ENCODE assay signal across 21 cellular contexts in genomic region chr9:100730126-100730525, GRCh38.
DNase-seq lines count a peak whose midpoint lies in the region; ATAC-seq, FAIRE-seq and TF ChIP-seq lines count a peak whose summit lies in the region.
"Had no signal": no experiment of that assay in that cellular context is flagged by ENCODE, and none has a peak within 500 bp of the region (broad histone marks: within the 10 kb centered on the region; RNA-seq: fewer than 3 reads in every experiment).

No MANE protein-coding gene starts in this region.

- no peaks in the 10 kb centered on the region for H3K27me3 ChIP-seq in HAP-1 (ENCODE audit: low read depth)
- H3K27me3 ChIP-seq: BLaER1 treated with 17β-estradiol and CSF1 and Interleukin-3, amounts not matched to agents 10 nM and 100 nM had no signal

- no peaks in the 10 kb centered on the region for H3K9me3 ChIP-seq in HAP-1

- peaks cover 5% of the 10 kb centered on the region for H3K9me3 Mint-ChIP-seq in neural crest cell

- no peak for ATAC-seq in HG02678 (IDR thresholded peaks at IDR 0.05; ENCODE audit: unreplicated experiment)
- ATAC-seq: GM12878, HCT116, K562 had no signal

- peak overlapping the region; percentile 20 for H3K4me3 Mint-ChIP-seq in neural crest cell
- H3K4me3 Mint-ChIP-seq: B cell; CD4-positive, CD25-positive, alpha-beta regulatory T cell; CD8-positive, alpha-beta memory T cell; HFFc6 had no signal

- peak; percentile 72 for DNase-seq in COLO829 (ENCODE audit: low spot score)
- DNase-seq in HAP-1 (ENCODE audit: low spot score in 2 of 2), result peak; percentile 23 to 44
- DNase-seq in foreskin melanocyte, result peak; percentile 56
- DNase-seq in neural crest cell (ENCODE audit: low read depth, low spot score), result no peak
- no peak for DNase-seq in urothelium cell line (ENCODE audit: low spot score)
- no peak for DNase-seq in T1000 (lab: John Stamatoyannopoulos, UW)
- DNase-seq in stimulated activated CD4-positive, alpha-beta T cell treated with anti-CD3 and anti-CD28 coated beads, Interleukin-2, amount 100 ng/mL, for 48 hours, result no peak
- DNase-seq: CD4-positive, CD25-positive, alpha-beta regulatory T cell; CD8-positive, alpha-beta memory T cell; DND-41; EL; HFFc6; IMR-90 had no signal

- H3K36me3 Mint-ChIP-seq in neural crest cell (ENCODE audit: low read depth), result no peaks in the 10 kb centered on the region
- H3K36me3 Mint-ChIP-seq: CD4-positive, CD25-positive, alpha-beta regulatory T cell; CD8-positive, alpha-beta memory T cell had no signal

- H3K36me3 ChIP-seq in HAP-1 (replicated peaks), result no peaks in the 10 kb centered on the region
- H3K36me3 ChIP-seq: BLaER1 treated with 17β-estradiol and CSF1 and Interleukin-3, amounts not matched to agents 10 nM and 100 nM had no signal

- no peak for TF ChIP-seq CTCF in neural crest cell (conservative IDR thresholded peaks at IDR 0.05)

- H3K4me1 ChIP-seq in HAP-1, result peaks cover 6% of the 10 kb centered on the region
- H3K4me1 ChIP-seq: BLaER1 treated with 17β-estradiol and CSF1 and Interleukin-3, amounts not matched to agents 10 nM and 100 nM had no signal

- H3K27me3 Mint-ChIP-seq in neural crest cell (ENCODE audit: low read depth), result no peaks in the 10 kb centered on the region
- H3K27me3 Mint-ChIP-seq: CD4-positive, CD25-positive, alpha-beta regulatory T cell; CD8-positive, alpha-beta memory T cell had no signal

- FAIRE-seq in urothelium cell line (lab: Jason Lieb, UNC), result no peak
- FAIRE-seq: GM12878, GM19239, HTR-8/SVneo, K562 had no signal

- in situ Hi-C loops in HAP-1 (cut with MboI; ENCODE audit: low sequenced_read_pairs), result no loop called here

- H3K27ac Mint-ChIP-seq in neural crest cell (ENCODE audit: unreplicated experiment), result peak overlapping the region; percentile 93
- H3K27ac Mint-ChIP-seq: B cell; CD4-positive, CD25-positive, alpha-beta regulatory T cell; CD8-positive, alpha-beta memory T cell; HFFc6 had no signal

- peaks cover 41% of the 10 kb centered on the region for H3K4me1 Mint-ChIP-seq in neural crest cell
- H3K4me1 Mint-ChIP-seq: B cell; CD4-positive, CD25-positive, alpha-beta regulatory T cell; CD8-positive, alpha-beta memory T cell had no signal

- no peak overlapping the region for H3K4me3 ChIP-seq in HAP-1
- H3K4me3 ChIP-seq: BLaER1 treated with 17β-estradiol and CSF1 and Interleukin-3, amounts not matched to agents 10 nM and 100 nM; GM12878; K562 had no signal

Comparison
In these comparisons a context has a peak if more than half of its experiments do, and no peak if none do; other contexts are left out.
1. DNase-seq: peak in COLO829 (single experiment), HAP-1 (2 of 2) and foreskin melanocyte (single experiment); none in neural crest cell (single experiment), urothelium cell line (single experiment), T1000 (single experiment) and stimulated activated CD4-positive, alpha-beta T cell treated with anti-CD3 and anti-CD28 coated beads, Interleukin-2, amount 100 ng/mL, for 48 hours (0 of 2).